In the genomic region with DNA sequence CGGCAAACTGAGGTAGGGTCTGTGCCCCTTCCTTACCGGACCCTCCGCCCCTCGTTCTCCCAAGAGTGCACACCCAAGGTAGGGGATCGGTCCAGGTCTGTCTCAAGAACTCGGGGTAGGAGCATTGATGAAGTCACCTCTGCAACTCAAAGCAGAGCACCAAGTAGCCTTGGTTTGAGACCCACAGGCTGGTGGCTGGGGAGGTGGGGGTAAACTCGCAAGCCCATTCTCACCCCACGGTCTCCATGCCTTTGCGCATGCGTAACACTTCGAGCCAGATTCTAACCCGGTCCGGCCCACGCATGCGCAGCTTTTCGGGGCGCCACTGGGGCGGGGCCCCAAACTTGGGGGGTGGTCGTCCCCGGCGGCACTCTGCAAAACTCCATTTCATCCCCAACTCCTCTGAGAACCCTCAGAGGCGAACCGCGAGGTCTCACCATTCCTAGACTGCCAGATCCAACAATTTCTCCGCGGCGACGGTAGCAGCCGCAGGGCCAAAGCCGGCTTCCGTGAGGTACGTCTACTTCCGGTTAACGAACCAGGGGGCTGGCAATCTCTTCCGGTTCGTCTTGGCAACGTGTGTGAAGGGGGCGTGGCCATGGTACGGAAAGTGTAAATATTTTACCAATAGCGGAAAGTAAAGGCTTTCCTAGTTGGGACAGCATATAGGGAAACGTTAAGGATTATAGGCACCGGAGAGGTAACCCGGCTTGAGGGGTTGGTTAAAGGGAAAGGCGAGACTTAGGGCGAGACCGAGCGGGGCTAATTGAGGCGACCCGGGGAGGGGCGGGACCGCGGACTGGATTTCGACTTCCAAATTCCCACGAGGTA, we compare ENCODE assay signal across 8 cellular contexts. TPM values are rescaled to one million over a fixed set of nuclear protein-coding genes. Genes with fewer than 3 reads are reported as not detected.
DNase-seq lines count a peak whose midpoint lies in the region; ATAC-seq, FAIRE-seq and TF ChIP-seq lines count a peak whose summit lies in the region.

Gene MCRS1, minus strand, starts transcription at position 532 of the 831 bp plus-strand sequence. CDS start 1,411 bp downstream, outside the sequence.

- TF ChIP-seq CTCF in psoas muscle (IDR thresholded peaks at IDR 0.05): no peak

- H3K9me3 ChIP-seq in psoas muscle: no peaks in the 10 kb centered on the region

- no peaks in the 10 kb centered on the region for H3K27me3 ChIP-seq in psoas muscle (ENCODE audit: insufficient read depth in 3 of 3, low read length in 2 of 3)

- peak within 1 kb of the TSS; percentile 98 for H3K27ac Mint-ChIP-seq in T-helper 1 cell treated with Interleukin-12 subunit alpha and Interleukin-12 subunit beta and Interleukin-4 antibody, amounts not matched to agents 30 μg/mL and 1 μg/mL, for 36 hours

- peak; percentile 99 for FAIRE-seq in GM12892 (lab: Jason Lieb, UNC)
- no peak for FAIRE-seq in urothelium cell line (lab: Jason Lieb, UNC)

- H3K4me3 Mint-ChIP-seq in T-helper 1 cell treated with Interleukin-12 subunit alpha and Interleukin-12 subunit beta and Interleukin-4 antibody, amounts not matched to agents 30 μg/mL and 1 μg/mL, for 36 hours: peak within 1 kb of the TSS; percentile 99

- peaks cover 15% of the 10 kb centered on the region for H3K36me3 Mint-ChIP-seq in T-helper 1 cell treated with Interleukin-12 subunit alpha and Interleukin-12 subunit beta and Interleukin-4 antibody, amounts not matched to agents 30 μg/mL and 1 μg/mL, for 36 hours (ENCODE audit: low read depth)

- peaks cover 42% of the 10 kb centered on the region for H3K4me1 ChIP-seq in psoas muscle

- H3K27ac ChIP-seq in psoas muscle: peak within 1 kb of the TSS; percentile 97

- H3K4me1 Mint-ChIP-seq in T-helper 1 cell treated with Interleukin-12 subunit alpha and Interleukin-12 subunit beta and Interleukin-4 antibody, amounts not matched to agents 30 μg/mL and 1 μg/mL, for 36 hours (ENCODE audit: low read depth): peaks cover 43% of the 10 kb centered on the region

- intact Hi-C loops in left ventricle myocardium superior (cut with micrococcal nuclease) (no loop called here), psoas muscle (cut with DNase I) (loop anchor here in 1 of 2 donors (5.0 kb wide), 1 partner anchor 54 kb away; the partner anchor contains the start of gene PRPF40B)

- peak; percentile 95 for DNase-seq in GM12892 (ENCODE audit: insufficient read length)
- peak; percentile 69 for DNase-seq in NCI-H1694 (lab: John Stamatoyannopoulos, UW)
- peak in 55 of 56 donors; percentile 38 to 97 (median 83) for DNase-seq in amygdala (lab: John Stamatoyannopoulos, UW)
- DNase-seq in left ventricle myocardium superior: peak; percentile 89
- peak; percentile 86 to 91 for DNase-seq in psoas muscle
- peak; percentile 94 for DNase-seq in urothelium cell line (ENCODE audit: low spot score)

- 0 to 1% (median 0%) methylated on average over 52 to 54 of the region's 54 CpGs for WGBS in psoas muscle, 3 donors

- H3K4me3 ChIP-seq in psoas muscle: peak within 1 kb of the TSS; percentile 99

- peak; percentile 97 for TF ChIP-seq POLR2A in GM12892 (IDR thresholded peaks at IDR 0.05; ENCODE audit: low read depth, low read length)

- H3K36me3 ChIP-seq in psoas muscle (ENCODE audit: insufficient read depth in 1 of 2, low read depth in 1 of 2): peaks cover 6 to 18% of the 10 kb centered on the region in 2 donors

- peak; percentile 87 for ATAC-seq in HG02852 (IDR thresholded peaks at IDR 0.05; ENCODE audit: unreplicated experiment)
- peak; percentile 80 for ATAC-seq in left ventricle myocardium superior
- ATAC-seq in psoas muscle: peak; percentile 78 to 91 (median 82)

- H3K9me3 Mint-ChIP-seq in T-helper 1 cell treated with Interleukin-12 subunit alpha and Interleukin-12 subunit beta and Interleukin-4 antibody, amounts not matched to agents 30 μg/mL and 1 μg/mL, for 36 hours: no peaks in the 10 kb centered on the region

- H3K27me3 Mint-ChIP-seq in T-helper 1 cell treated with Interleukin-12 subunit alpha and Interleukin-12 subunit beta and Interleukin-4 antibody, amounts not matched to agents 30 μg/mL and 1 μg/mL, for 36 hours (ENCODE audit: low read depth): no peaks in the 10 kb centered on the region

RNA-seq across cellular contexts. Expression of gene MCRS1, which starts in this region (rescaled TPM):
- polyA plus RNA-seq in GM12892 (2012; ENCODE audit: missing spikeins): 36.5 TPM
- total RNA-seq in left ventricle myocardium superior (94.4 TPM), psoas muscle (10 to 100 TPM; 39.1 to 82.3 (median 55.1) TPM)
- 10 to 100 TPM; 24.3 to 54.9 (median 31.9) TPM for polyA plus RNA-seq in psoas muscle

Comparison
In these comparisons a context has a peak if more than half of its experiments do, and no peak if none do; other contexts are left out.
1. Peak in every context shown above with its lines: DNase-seq, ATAC-seq, H3K4me3 ChIP-seq and H3K27ac ChIP-seq.